Comparison of ENCODE assay signal across 8 cellular contexts in genomic region chr9:100098241-100098886, GRCh38. TPM values are rescaled to one million over a fixed set of nuclear protein-coding genes. Genes with fewer than 3 reads are reported as not detected.
A peak's percentile ranks its signal among the peaks of the same experiment; 100 is the strongest.
DNase-seq lines count a peak whose midpoint lies in the region; ATAC-seq and TF ChIP-seq lines count a peak whose summit lies in the region.

No MANE protein-coding gene starts in this region.

- DNase-seq in AG10803 (ENCODE audit: low read depth) (peak; percentile 35), NCI-H345 (lab: John Stamatoyannopoulos, UW) (peak; percentile 74), epidermal melanocyte (ENCODE audit: insufficient read length, low spot score) (peak; percentile 27), mesothelial cell of epicardium (ENCODE audit: low spot score in 2 of 2, unreplicated experiment in 2 of 2) (peak; percentile 22 to 60)
- peak; percentile 58 for DNase-seq in activated CD8-positive, alpha-beta memory T cell treated with anti-CD3 and anti-CD28 coated beads, Interleukin-2, amount 10 ng/mL, durations not matched to agents 7 days and 5 days

- peaks cover 7% of the 10 kb centered on the region for H3K36me3 Mint-ChIP-seq in activated CD8-positive, alpha-beta memory T cell treated with anti-CD3 and anti-CD28 coated beads, Interleukin-2, amount 10 ng/mL, durations not matched to agents 7 days and 5 days
- peaks cover 3% of the 10 kb centered on the region for H3K36me3 Mint-ChIP-seq in mesothelial cell of epicardium

- peak overlapping the region; percentile 99 for H3K4me3 ChIP-seq in AG10803 (ENCODE audit: low read length)
- H3K4me3 ChIP-seq in subcutaneous abdominal adipose tissue (ENCODE audit: low read depth in 1 of 5, low read length in 5 of 5): peak overlapping the region; percentile 97 to 100 (median 99)

- H3K27me3 ChIP-seq in subcutaneous abdominal adipose tissue (ENCODE audit: control insufficient read depth in 5 of 5, insufficient read depth in 4 of 5, low read length in 5 of 5): no peaks in the 10 kb centered on the region

- peak overlapping the region; percentile 95 for H3K27ac Mint-ChIP-seq in activated CD8-positive, alpha-beta memory T cell treated with anti-CD3 and anti-CD28 coated beads, Interleukin-2, amount 10 ng/mL, durations not matched to agents 7 days and 5 days
- peak overlapping the region; percentile 99 for H3K27ac Mint-ChIP-seq in mesothelial cell of epicardium

- ATAC-seq in GM18517 (IDR thresholded peaks at IDR 0.05; ENCODE audit: unreplicated experiment) (peak; percentile 9), HG03196 (IDR thresholded peaks at IDR 0.05; ENCODE audit: unreplicated experiment) (peak; percentile 9)
- ATAC-seq in activated CD8-positive, alpha-beta memory T cell treated with anti-CD3 and anti-CD28 coated beads, Interleukin-2, amount 10 ng/mL, durations not matched to agents 7 days and 5 days: peak; percentile 5

- TF ChIP-seq CTCF in AG10803 (conservative IDR thresholded peaks at IDR 0.05; ENCODE audit: low read length) (no peak), mesothelial cell of epicardium (IDR thresholded peaks at IDR 0.05; ENCODE audit: unreplicated experiment) (no peak)

- H3K9ac ChIP-seq in subcutaneous abdominal adipose tissue (ENCODE audit: low read length in 5 of 5): peak overlapping the region; percentile 91 to 100 (median 97)

- no peaks in the 10 kb centered on the region for H3K27me3 Mint-ChIP-seq in activated CD8-positive, alpha-beta memory T cell treated with anti-CD3 and anti-CD28 coated beads, Interleukin-2, amount 10 ng/mL, durations not matched to agents 7 days and 5 days
- H3K27me3 Mint-ChIP-seq in mesothelial cell of epicardium (ENCODE audit: low read depth): no peaks in the 10 kb centered on the region

- H3K4me3 Mint-ChIP-seq in activated CD8-positive, alpha-beta memory T cell treated with anti-CD3 and anti-CD28 coated beads, Interleukin-2, amount 10 ng/mL, durations not matched to agents 7 days and 5 days: peak overlapping the region; percentile 99
- peak overlapping the region; percentile 98 for H3K4me3 Mint-ChIP-seq in mesothelial cell of epicardium

- peaks cover 2 to 11% (median 5%) of the 10 kb centered on the region in 5 donors for H3K36me3 ChIP-seq in subcutaneous abdominal adipose tissue (ENCODE audit: control insufficient read depth in 5 of 5, insufficient read depth in 5 of 5, low read length in 5 of 5)

- H3K4me1 ChIP-seq in subcutaneous abdominal adipose tissue (ENCODE audit: control insufficient read depth in 5 of 5, insufficient read depth in 5 of 5, low read length in 5 of 5): peaks cover 7 to 32% (median 24%) of the 10 kb centered on the region in 5 donors

- peak overlapping the region; percentile 91 for H3K27ac ChIP-seq in subcutaneous abdominal adipose tissue (ENCODE audit: low read depth, low read length)

- H3K9me3 Mint-ChIP-seq in activated CD8-positive, alpha-beta memory T cell treated with anti-CD3 and anti-CD28 coated beads, Interleukin-2, amount 10 ng/mL, durations not matched to agents 7 days and 5 days (ENCODE audit: low read depth): no peaks in the 10 kb centered on the region
- H3K9me3 Mint-ChIP-seq in mesothelial cell of epicardium: no peaks in the 10 kb centered on the region

- peaks cover 28% of the 10 kb centered on the region for H3K4me1 Mint-ChIP-seq in activated CD8-positive, alpha-beta memory T cell treated with anti-CD3 and anti-CD28 coated beads, Interleukin-2, amount 10 ng/mL, durations not matched to agents 7 days and 5 days
- peaks cover 20% of the 10 kb centered on the region for H3K4me1 Mint-ChIP-seq in mesothelial cell of epicardium

- CTCF ChIA-PET in activated CD8-positive, alpha-beta memory T cell treated with anti-CD3 and anti-CD28 coated beads, Interleukin-2, amount 10 ng/mL, durations not matched to agents 7 days and 5 days (lab: Charles Lee): no interaction called here

- no peaks in the 10 kb centered on the region for H3K9me3 ChIP-seq in subcutaneous abdominal adipose tissue (ENCODE audit: control insufficient read depth in 5 of 5, low read length in 5 of 5)

RNA-seq across cellular contexts. Expression of gene ERP44, which starts 0.4 kb away (rescaled TPM):
- total RNA-seq in activated CD8-positive, alpha-beta memory T cell treated with anti-CD3 and anti-CD28 coated beads, Interleukin-2, amount 10 ng/mL, durations not matched to agents 7 days and 5 days: 10 to 100 TPM; 16.0 to 19.6 TPM
- total RNA-seq in mesothelial cell of epicardium: 17.5 to 18.3 TPM (median 18.2 TPM) in 3 replicates

RNA-seq across cellular contexts. Expression of gene INVS, which starts 0.7 kb away (rescaled TPM):
- 10 to 100 TPM; 21.3 TPM for total RNA-seq in activated CD8-positive, alpha-beta memory T cell treated with anti-CD3 and anti-CD28 coated beads, Interleukin-2, amount 10 ng/mL, durations not matched to agents 7 days and 5 days
- total RNA-seq in mesothelial cell of epicardium: 24.7 to 27.6 TPM (median 26.0 TPM) in 3 replicates

Comparison
In these comparisons a context has a peak if more than half of its experiments do, and no peak if none do; other contexts are left out.
1. Peak in every context shown above with its lines: DNase-seq, ATAC-seq, H3K4me3 ChIP-seq and H3K27ac ChIP-seq.